8 cellular contexts compared by ENCODE assay signal in the genomic region with DNA sequence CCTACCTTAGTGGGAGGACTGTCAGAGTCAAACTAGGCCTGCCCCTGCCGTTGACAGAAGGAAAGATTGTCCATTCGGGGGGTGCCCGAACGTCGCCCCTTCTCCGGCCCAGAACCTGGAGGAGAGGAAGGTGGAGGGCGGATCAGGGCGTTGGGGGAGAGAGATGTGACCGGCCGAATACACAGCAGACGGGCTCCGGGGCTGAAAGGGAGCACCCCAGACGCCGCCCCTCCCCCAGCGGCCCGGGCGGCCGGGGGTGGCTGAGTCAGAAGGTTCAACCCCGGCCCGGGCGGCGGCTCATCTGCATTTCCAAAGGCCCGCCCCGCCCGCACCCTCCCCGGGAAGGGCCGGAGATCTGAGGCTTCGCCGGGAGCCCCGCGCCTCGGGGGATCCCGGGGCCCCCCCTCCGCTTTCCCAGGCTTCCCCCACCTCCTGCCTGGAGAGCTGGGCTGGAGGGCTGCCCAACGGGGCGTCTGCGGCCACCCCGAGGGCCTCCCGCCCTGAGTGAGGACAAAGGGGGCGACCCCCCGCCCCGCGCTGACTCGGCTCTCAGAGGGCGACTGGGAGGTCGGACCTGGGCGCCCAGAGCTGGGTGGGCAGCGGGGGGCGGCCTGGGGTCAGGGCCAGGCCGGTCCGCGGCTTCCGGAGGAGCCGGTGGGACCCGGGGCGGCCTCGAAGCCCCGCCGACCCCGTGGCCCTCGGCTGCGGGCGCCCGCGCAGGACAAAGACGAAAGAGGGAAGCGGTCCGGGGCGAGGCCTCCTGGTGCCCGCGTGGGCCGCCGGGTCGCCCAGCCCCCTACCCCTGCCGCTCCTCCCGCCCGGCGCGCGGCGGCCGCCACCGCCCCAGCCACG. TPM values are rescaled to one million over a fixed set of nuclear protein-coding genes. Genes with fewer than 3 reads are reported as not detected.
DNase-seq lines count a peak whose midpoint lies in the region; ATAC-seq lines count a peak whose summit lies in the region.

No MANE protein-coding gene starts in this region.

- H3K9me3 ChIP-seq in NT2/D1 (ENCODE audit: insufficient read depth, low read length) (no peaks in the 10 kb centered on the region), esophagus (ENCODE audit: control insufficient read depth in 2 of 2, insufficient read depth in 1 of 2, low read depth in 1 of 2, low read length in 1 of 2) (no peaks in the 10 kb centered on the region)

- in situ Hi-C loops in G401 (cut with HindIII; ENCODE audit: low sequenced_read_pairs) = no loop called here

- H3K4me1 ChIP-seq in NT2/D1 (ENCODE audit: insufficient read depth, insufficient read length) (peaks cover 19% of the 10 kb centered on the region), esophagus (ENCODE audit: control insufficient read depth in 2 of 2, insufficient read depth in 2 of 2, low read length in 1 of 2) (peaks cover 2 to 26% of the 10 kb centered on the region in 2 donors)

- H3K27me3 ChIP-seq in NT2/D1 (ENCODE audit: insufficient read depth, insufficient read length) = no peaks in the 10 kb centered on the region
- H3K27me3 ChIP-seq in esophagus (ENCODE audit: control insufficient read depth in 1 of 2, insufficient read depth in 2 of 2, low read length in 2 of 2) = no peaks in the 10 kb centered on the region

- H3K36me3 ChIP-seq in NT2/D1 (ENCODE audit: insufficient read depth, insufficient read length, low read length) (peaks cover 46% of the 10 kb centered on the region), esophagus (ENCODE audit: control insufficient read depth in 2 of 2, insufficient read depth in 2 of 2, low read length in 1 of 2) (peaks cover 0 to 10% of the 10 kb centered on the region in 2 donors)

- peaks cover 64% of the 10 kb centered on the region for H3K36me3 Mint-ChIP-seq in activated T-cell treated with anti-CD3 and anti-CD28 coated beads, Interleukin-2, amount 50 U/mL, for 24 hours (ENCODE audit: low read depth)

- H3K4me3 ChIP-seq in NT2/D1 (ENCODE audit: insufficient read length, low read depth) (peak overlapping the region; percentile 71), esophagus (ENCODE audit: low read depth in 1 of 2, low read length in 2 of 2) (peak overlapping the region; percentile 71 to 88)

- H3K9me3 Mint-ChIP-seq in activated T-cell treated with anti-CD3 and anti-CD28 coated beads, Interleukin-2, amount 50 U/mL, for 24 hours = no peaks in the 10 kb centered on the region

- no peaks in the 10 kb centered on the region for H3K27me3 Mint-ChIP-seq in activated T-cell treated with anti-CD3 and anti-CD28 coated beads, Interleukin-2, amount 50 U/mL, for 24 hours

- H3K9ac ChIP-seq in NT2/D1 (ENCODE audit: insufficient read length, low read depth) = peak overlapping the region; percentile 98

- peak overlapping the region; percentile 85 for H3K4me3 Mint-ChIP-seq in activated T-cell treated with anti-CD3 and anti-CD28 coated beads, Interleukin-2, amount 50 U/mL, for 24 hours

- peak; percentile 30 for ATAC-seq in HG03045 (IDR thresholded peaks at IDR 0.05; ENCODE audit: unreplicated experiment)
- no peak for ATAC-seq in HG03521 (IDR thresholded peaks at IDR 0.05; ENCODE audit: unreplicated experiment)

- H3K27ac Mint-ChIP-seq in activated T-cell treated with anti-CD3 and anti-CD28 coated beads, Interleukin-2, amount 50 U/mL, for 24 hours = peak overlapping the region; percentile 95

- peaks cover 43% of the 10 kb centered on the region for H3K4me1 Mint-ChIP-seq in activated T-cell treated with anti-CD3 and anti-CD28 coated beads, Interleukin-2, amount 50 U/mL, for 24 hours (ENCODE audit: low read depth)

- 0 to 1% methylated on average over 49 to 84 of the region's 84 CpGs for WGBS in esophagus, 2 donors

- H3K27ac ChIP-seq in esophagus (ENCODE audit: low read depth in 2 of 2, low read length in 1 of 2) = peak overlapping the region; percentile 99 to 100

- peak; percentile 55 for DNase-seq in G401 (ENCODE audit: low spot score)
- DNase-seq in NT2/D1 (ENCODE audit: low read depth, low spot score) = no peak
- peak; percentile 90 for DNase-seq in activated T-cell treated with anti-CD3 and anti-CD28 coated beads, Interleukin-2, amount 50 U/mL, for 24 hours
- peak; percentile 87 for DNase-seq in mucosa of gallbladder (ENCODE audit: low spot score)
- DNase-seq in stimulated activated naive CD4-positive, alpha-beta T cell (lab: John Stamatoyannopoulos, UW) = peak in 5 of 6 experiments; percentile 43 to 79 (median 61)

RNA-seq across cellular contexts. Expression of a gene that starts 3.7 kb away (rescaled TPM):
- 0.62 and 2.8 TPM in 2 replicates for total RNA-seq in G401 (2014; rRNA removed; shearing (Covaris generic))
- 10 to 100 TPM in 1 of 2 donors, 1 to 10 TPM in 1; 7.7 to 12.8 TPM for polyA plus RNA-seq in esophagus
- total RNA-seq in mucosa of gallbladder = 35.5 TPM

RNA-seq across cellular contexts. Expression of a gene that starts 6.6 kb away (rescaled TPM):
- total RNA-seq in G401 (2014; rRNA removed; shearing (Covaris generic)) = 35.3 and 46.6 TPM in 2 replicates
- 1 to 10 TPM; 5.8 to 6.4 TPM for polyA plus RNA-seq in esophagus
- 30.8 TPM for total RNA-seq in mucosa of gallbladder

RNA-seq across cellular contexts. Expression of a gene that starts 58.6 kb away (rescaled TPM):
- total RNA-seq in G401 (2014; rRNA removed; shearing (Covaris generic)) = 16.2 and 20.0 TPM in 2 replicates
- polyA plus RNA-seq in esophagus = under 1 TPM; 0.29 to 0.31 TPM
- 2.8 TPM for total RNA-seq in mucosa of gallbladder
